Comparison of ENCODE assay signal across 31 cellular contexts in the genomic region with DNA sequence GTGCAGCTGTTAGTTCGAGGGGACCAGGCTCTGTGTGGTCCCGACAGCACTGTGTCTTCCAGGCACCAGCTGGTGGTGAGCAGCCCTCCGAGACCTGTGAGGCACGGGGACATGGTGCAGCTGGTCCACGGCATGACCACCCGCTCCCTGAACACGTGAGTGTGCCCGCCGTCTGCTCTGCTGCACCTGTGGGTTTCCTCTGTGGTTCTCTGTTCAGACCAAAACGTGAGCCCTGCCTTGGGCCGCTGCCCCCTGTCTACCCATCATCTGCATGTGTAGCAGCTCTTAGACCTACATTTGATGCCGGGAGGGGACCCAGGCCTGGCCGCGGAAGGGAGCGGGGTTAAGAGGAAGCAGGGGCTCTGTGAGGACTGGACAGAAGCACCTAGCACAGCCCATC.
"Had no signal": no experiment of that assay in that cellular context is flagged by ENCODE, and none has a peak within 500 bp of the region (broad histone marks: within the 10 kb centered on the region; RNA-seq: fewer than 3 reads in every experiment).

No MANE protein-coding gene starts in this region.

- H3K4me3 ChIP-seq: coronary artery, dorsolateral prefrontal cortex, esophagus muscularis mucosa, gastrocnemius medialis, heart left ventricle had no signal

- H3K27ac ChIP-seq: brain microvascular endothelial cell, coronary artery, dorsolateral prefrontal cortex, esophagus muscularis mucosa, foreskin keratinocyte, heart left ventricle had no signal

- H3K4me1 ChIP-seq: foreskin keratinocyte had no signal

- ATAC-seq: activated CD4-positive, alpha-beta T cell treated with anti-CD3 and anti-CD28 coated beads for 36 hours; activated T-cell treated with anti-CD3 and anti-CD28 coated beads, Interleukin-2, amount 50 U/mL, for 4 hours; activated T-helper 17 cell treated with anti-CD3 and anti-CD28 coated beads, Interleukin-2, amount 50 U/mL, for 72 hours; effector memory CD8-positive, alpha-beta T cell; foreskin keratinocyte; gastrocnemius medialis; heart left ventricle; T-helper 17 cell had no signal

- H3K27ac Mint-ChIP-seq: activated CD4-positive, alpha-beta memory T cell treated with anti-CD3 and anti-CD28 coated beads for 36 hours; activated CD4-positive, alpha-beta T cell treated with anti-CD3 and anti-CD28 coated beads for 36 hours; activated CD4-positive, alpha-beta T cell treated with anti-CD3 and anti-CD28 coated beads, Interleukin-2, amount 10 ng/mL, durations not matched to agents 24 days and 14 days; activated naive CD8-positive, alpha-beta T cell; activated T-helper 17 cell treated with anti-CD3 and anti-CD28 coated beads, Interleukin-2, amount 50 U/mL, for 72 hours; T-helper 2 cell treated with Interferon-gamma antibody and Interleukin-4, amounts not matched to agents 5 μg/mL and 100 μg/mL, for 36 hours had no signal

- H3K9me3 ChIP-seq: esophagus muscularis mucosa, gastrocnemius medialis had no signal

- DNase-seq: activated CD4-positive, alpha-beta memory T cell treated with anti-CD3 and anti-CD28 coated beads for 36 hours; activated CD4-positive, alpha-beta T cell treated with anti-CD3 and anti-CD28 coated beads for 36 hours; activated CD4-positive, alpha-beta T cell treated with anti-CD3 and anti-CD28 coated beads, Interleukin-2, amount 10 ng/mL, durations not matched to agents 24 days and 14 days; activated CD4-positive, CD25-positive, alpha-beta regulatory T cell; activated CD4-positive, CD25-positive, alpha-beta regulatory T cell treated with anti-CD3 and anti-CD28 coated beads, Interleukin-2, amount 50 U/mL, for 72 hours; activated CD8-positive, alpha-beta memory T cell treated with anti-CD3 and anti-CD28 coated beads for 24 hours; activated effector memory CD4-positive, alpha-beta T cell treated with Interleukin-2 at 50 U/mL for 16 hours; activated gamma-delta T cell treated with Interleukin-2 at 50 U/mL for 16 hours; activated naive CD4-positive, alpha-beta T cell treated with anti-CD3 and anti-CD28 coated beads, Interleukin-2, amount 50 U/mL, for 16 hours; activated naive CD4-positive, alpha-beta T cell treated with Interleukin-2 at 50 U/mL for 16 hours; activated T-cell treated with anti-CD3 and anti-CD28 coated beads, Interleukin-2, amount 50 U/mL, for 4 hours; amniotic stem cell; anterior cingulate cortex; brain microvascular endothelial cell; dorsolateral prefrontal cortex; effector memory CD8-positive, alpha-beta T cell; erythroblast; foreskin keratinocyte; gastrocnemius medialis; glutamatergic neuron; heart left ventricle; T-helper 1 cell; T-helper 17 cell; T1000 had no signal

- H3K4me3 Mint-ChIP-seq: activated CD4-positive, alpha-beta memory T cell treated with anti-CD3 and anti-CD28 coated beads for 36 hours; activated CD4-positive, alpha-beta T cell treated with anti-CD3 and anti-CD28 coated beads for 36 hours; activated CD4-positive, alpha-beta T cell treated with anti-CD3 and anti-CD28 coated beads, Interleukin-2, amount 10 ng/mL, durations not matched to agents 24 days and 14 days; activated naive CD8-positive, alpha-beta T cell; activated T-cell treated with anti-CD3 and anti-CD28 coated beads, Interleukin-2, amount 50 U/mL, for 4 hours; activated T-helper 17 cell treated with anti-CD3 and anti-CD28 coated beads, Interleukin-2, amount 50 U/mL, for 72 hours; central memory CD8-positive, alpha-beta T cell; dendritic cell treated with granulocyte-macrophage colony-stimulating factor and Interleukin-4, amounts not matched to agents 40 ng/mL and 50 ng/mL, for 4 days; effector memory CD8-positive, alpha-beta T cell; T-helper 17 cell; T-helper 2 cell treated with Interferon-gamma antibody and Interleukin-4, amounts not matched to agents 5 μg/mL and 100 μg/mL, for 36 hours had no signal

- H3K9me3 Mint-ChIP-seq: activated CD4-positive, alpha-beta memory T cell treated with anti-CD3 and anti-CD28 coated beads for 36 hours; activated CD4-positive, alpha-beta T cell treated with anti-CD3 and anti-CD28 coated beads, Interleukin-2, amount 10 ng/mL, durations not matched to agents 24 days and 14 days; activated T-cell treated with anti-CD3 and anti-CD28 coated beads, Interleukin-2, amount 50 U/mL, for 4 hours; activated T-helper 17 cell treated with anti-CD3 and anti-CD28 coated beads, Interleukin-2, amount 50 U/mL, for 72 hours; central memory CD8-positive, alpha-beta T cell; effector memory CD8-positive, alpha-beta T cell; T-helper 2 cell treated with Interferon-gamma antibody and Interleukin-4, amounts not matched to agents 5 μg/mL and 100 μg/mL, for 36 hours had no signal

- H3K4me1 Mint-ChIP-seq: activated CD4-positive, alpha-beta T cell treated with anti-CD3 and anti-CD28 coated beads for 36 hours; activated CD4-positive, alpha-beta T cell treated with anti-CD3 and anti-CD28 coated beads, Interleukin-2, amount 10 ng/mL, durations not matched to agents 24 days and 14 days; activated T-helper 17 cell treated with anti-CD3 and anti-CD28 coated beads, Interleukin-2, amount 50 U/mL, for 72 hours; central memory CD8-positive, alpha-beta T cell; T-helper 17 cell had no signal

- H3K27me3 Mint-ChIP-seq: activated CD4-positive, alpha-beta memory T cell treated with anti-CD3 and anti-CD28 coated beads for 36 hours; activated CD4-positive, alpha-beta T cell treated with anti-CD3 and anti-CD28 coated beads for 36 hours; activated CD4-positive, alpha-beta T cell treated with anti-CD3 and anti-CD28 coated beads, Interleukin-2, amount 10 ng/mL, durations not matched to agents 24 days and 14 days; activated naive CD8-positive, alpha-beta T cell; activated T-helper 17 cell treated with anti-CD3 and anti-CD28 coated beads, Interleukin-2, amount 50 U/mL, for 72 hours; central memory CD8-positive, alpha-beta T cell; dendritic cell treated with granulocyte-macrophage colony-stimulating factor and Interleukin-4, amounts not matched to agents 40 ng/mL and 50 ng/mL, for 4 days; effector memory CD8-positive, alpha-beta T cell; T-helper 17 cell had no signal

- H3K27me3 ChIP-seq: brain microvascular endothelial cell, dorsolateral prefrontal cortex, esophagus muscularis mucosa, foreskin keratinocyte, gastrocnemius medialis, heart left ventricle had no signal
